8 cellular contexts compared by ENCODE assay signal in genomic region chr1:28369225-28369517, GRCh38. TPM values are rescaled to one million over a fixed set of nuclear protein-coding genes. Genes with fewer than 3 reads are reported as not detected.
DNase-seq lines count a peak whose midpoint lies in the region; ATAC-seq, FAIRE-seq and TF ChIP-seq lines count a peak whose summit lies in the region.

No MANE protein-coding gene starts in this region.

- no peaks in the 10 kb centered on the region for H3K27me3 ChIP-seq in HUES64 (ENCODE audit: insufficient read depth, low read length)
- H3K27me3 ChIP-seq in muscle layer of duodenum (ENCODE audit: low read depth, low read length) = no peaks in the 10 kb centered on the region

- H3K27ac ChIP-seq in A549 (peak overlapping the region; percentile 96), HUES64 (ENCODE audit: low read depth, low read length) (peak overlapping the region; percentile 98), muscle layer of duodenum (ENCODE audit: low read length) (peak overlapping the region; percentile 82)

- no peak for TF ChIP-seq EP300 in A549 (IDR thresholded peaks at IDR 0.05)

- POLR2A ChIA-PET in A549 (lab: Yijun Ruan, JAX) = interaction anchor here (0.6 to 1.9 kb wide), 10 partner anchors 10 to 213 kb away, joined by 3 to 15 read pairs (median 5); partner anchors contain the start of genes MED18 and RCC1

- FAIRE-seq in A549 (lab: Jason Lieb, UNC) (no peak), D721Med (lab: Jason Lieb, UNC) (no peak)

- CTCF ChIA-PET in A549 (lab: Yijun Ruan, JAX) = interaction anchor here (1.8 to 5.8 kb wide), 4 partner anchors 10 to 234 kb away, joined by 3 to 41 read pairs (median 22); no protein-coding TSS in a partner anchor

- H3K4me2 ChIP-seq in A549 = peak overlapping the region; percentile 86

- peak overlapping the region; percentile 89 for H3K4me3 Mint-ChIP-seq in central memory CD8-positive, alpha-beta T cell

- peaks cover 6% of the 10 kb centered on the region for H3K36me3 Mint-ChIP-seq in central memory CD8-positive, alpha-beta T cell (ENCODE audit: insufficient read depth)

- H3K4me1 Mint-ChIP-seq in central memory CD8-positive, alpha-beta T cell = peaks cover 16% of the 10 kb centered on the region

- peak overlapping the region; percentile 96 for H3K9ac ChIP-seq in HUES64 (ENCODE audit: low read depth, low read length)

- H3K27me3 Mint-ChIP-seq in central memory CD8-positive, alpha-beta T cell = no peaks in the 10 kb centered on the region

- H3K36me3 ChIP-seq in HUES64 (ENCODE audit: insufficient read depth, low read length) (peaks cover 11% of the 10 kb centered on the region; the same call in 1 of the 2 replicates), muscle layer of duodenum (ENCODE audit: control insufficient read depth in 1 of 2, insufficient read depth in 2 of 2, low read length in 2 of 2) (no peaks in the 10 kb centered on the region)

- no peaks in the 10 kb centered on the region for H3K9me3 Mint-ChIP-seq in central memory CD8-positive, alpha-beta T cell

- H3K4me3 ChIP-seq in A549 = peak overlapping the region; percentile 72
- H3K4me3 ChIP-seq in HUES64 (ENCODE audit: low read length) = peak overlapping the region; percentile 95
- H3K4me3 ChIP-seq in muscle layer of duodenum (ENCODE audit: low read depth in 1 of 2, low read length in 2 of 2) = peak overlapping the region; percentile 90 to 92

- H3K27ac Mint-ChIP-seq in central memory CD8-positive, alpha-beta T cell (ENCODE audit: low read depth) = peak overlapping the region; percentile 78

- TF ChIP-seq RAD21 in A549 (conservative IDR thresholded peaks at IDR 0.05 in 1 of 2, IDR thresholded peaks at IDR 0.05 in 1 of 2) = no peak

- ATAC-seq in A549 (no peak), GM21390 (IDR thresholded peaks at IDR 0.05; ENCODE audit: unreplicated experiment) (no peak), HG02840 (IDR thresholded peaks at IDR 0.05; ENCODE audit: low FRiP score, unreplicated experiment) (no peak)
- ATAC-seq in central memory CD8-positive, alpha-beta T cell (replicated peaks; ENCODE audit: extremely low read depth, poor library complexity, severe bottlenecking) = no peak

- TF ChIP-seq POLR2A in A549 (IDR thresholded peaks at IDR 0.05; ENCODE audit: low read length) = no peak

- TF ChIP-seq CTCF in A549 (IDR thresholded peaks at IDR 0.05) = no peak
- TF ChIP-seq CTCF in D721Med (IDR thresholded peaks at IDR 0.05; ENCODE audit: insufficient read depth, missing control alignments) = no peak

- no peak for DNase-seq in A549 (ENCODE audit: low read depth in 1 of 2, low spot score in 1 of 2)
- DNase-seq in central memory CD8-positive, alpha-beta T cell (ENCODE audit: low spot score in 2 of 2) = no peak
- DNase-seq in islet precursor cell = no peak
- no peak for DNase-seq in D721Med (ENCODE audit: insufficient read length, low spot score)

- H3K4me1 ChIP-seq in A549 (peaks cover 34% of the 10 kb centered on the region), HUES64 (ENCODE audit: insufficient read depth, low read length) (peaks cover 5% of the 10 kb centered on the region; the same call in 1 of the 2 replicates), muscle layer of duodenum (ENCODE audit: control insufficient read depth in 1 of 2, insufficient read depth in 2 of 2, low read length in 2 of 2) (peaks cover 11 to 14% of the 10 kb centered on the region in 2 donors)

- 56% methylated on average over 2 of the region's 2 CpGs for WGBS in A549 (ENCODE audit: missing lambda C conversion rate)
- 66% methylated on average over 2 of the region's 2 CpGs for WGBS in HUES64

- H3K9me3 ChIP-seq in A549 = no peaks in the 10 kb centered on the region
- H3K9me3 ChIP-seq in HUES64 (ENCODE audit: insufficient read depth, low read depth, low read length) = no peaks in the 10 kb centered on the region
- no peaks in the 10 kb centered on the region for H3K9me3 ChIP-seq in muscle layer of duodenum (ENCODE audit: control insufficient read depth in 1 of 2, low read length in 2 of 2)

TF ChIP-seq in A549, 52 proteins besides CTCF, POLR2A, EP300 and RAD21:
- TF ChIP-seq EHF (CRISPR knock-in tag; IDR thresholded peaks at IDR 0.05) (no peak), JUN (IDR thresholded peaks at IDR 0.05) (no peak), CBX8 (IDR thresholded peaks at IDR 0.05) (no peak), NPAS2 (CRISPR knock-in tag; IDR thresholded peaks at IDR 0.05; ENCODE audit: borderline replicate concordance) (no peak), CBX2 (IDR thresholded peaks at IDR 0.05; ENCODE audit: borderline replicate concordance, low read depth) (no peak), TFCP2L1 (CRISPR knock-in tag; IDR thresholded peaks at IDR 0.05) (no peak), RFX5 (IDR thresholded peaks at IDR 0.05) (no peak), RNF2 (IDR thresholded peaks at IDR 0.05; ENCODE audit: borderline replicate concordance, low read depth) (no peak), KDM1A (IDR thresholded peaks at IDR 0.05; ENCODE audit: low read depth) (no peak), E2F6 (IDR thresholded peaks at IDR 0.05; ENCODE audit: borderline replicate concordance, low read depth) (no peak), HOXB5 (CRISPR knock-in tag; IDR thresholded peaks at IDR 0.05) (no peak)

RNA-seq across cellular contexts. Expression of gene PHACTR4, which starts 0.4 kb away (rescaled TPM):
- 17.4 and 32.1 TPM in 2 replicates for polyA plus RNA-seq in A549 (2011; rRNA removed)
- 9.3 and 10.8 TPM in 2 replicates for polyA plus RNA-seq in A549 (2012; cell fraction: cytosol; rRNA removed)
- 7.4 and 16.4 TPM in 2 replicates for polyA plus RNA-seq in A549 (2012; cell fraction: nucleus; rRNA removed)
- 25.0 to 25.4 TPM (median 25.1 TPM) in 3 replicates for polyA plus RNA-seq in A549 (2017; fragmentation: RNase III; extraction: RNeasy Plus Mini Kit Qiagen cat#74134 plus additional on column Dnase treatment)
- 19.9 and 23.3 TPM in 2 replicates for polyA minus RNA-seq in A549 (2011; rRNA and poly(A)+ RNA removed)
- 33.2 TPM for polyA plus RNA-seq in HUES64 (2013, experiment 1 of 2)
- 36.9 TPM for polyA plus RNA-seq in HUES64 (2013, experiment 2 of 2)

RNA-seq across cellular contexts. Expression of gene MED18, which starts 40.3 kb away (rescaled TPM):
- polyA plus RNA-seq in A549 (2011; rRNA removed) (20.3 and 22.2 TPM in 2 replicates), A549 (2017; fragmentation: RNase III; extraction: RNeasy Plus Mini Kit Qiagen cat#74134 plus additional on column Dnase treatment) (13.7 to 15.4 TPM (median 14.5 TPM) in 3 replicates)
- polyA plus RNA-seq in A549 (2012; cell fraction: cytosol; rRNA removed) = 9.6 and 10.3 TPM in 2 replicates
- 10.2 and 11.3 TPM in 2 replicates for polyA plus RNA-seq in A549 (2012; cell fraction: nucleus; rRNA removed)
- polyA minus RNA-seq in A549 (2011; rRNA and poly(A)+ RNA removed) = 42.6 and 63.6 TPM in 2 replicates
- polyA plus RNA-seq in HUES64 (2013, experiment 1 of 2) = 10.0 TPM
- polyA plus RNA-seq in HUES64 (2013, experiment 2 of 2) = 14.1 TPM
